ENCODE assay signal across 24 cellular contexts in genomic region chr1:37415611-37416244, GRCh38.
"Had no signal": no experiment of that assay in that cellular context is flagged by ENCODE, and none has a peak within 500 bp of the region (broad histone marks: within the 10 kb centered on the region; RNA-seq: fewer than 3 reads in every experiment).

No MANE protein-coding gene starts in this region.

- ATAC-seq: activated T-cell treated with anti-CD3 and anti-CD28 coated beads, Interleukin-2, amount 50 U/mL, for 4 hours had no signal

- H3K9ac ChIP-seq: KMS-11 had no signal

- H3K27me3 Mint-ChIP-seq: activated CD4-positive, alpha-beta T cell treated with anti-CD3 and anti-CD28 coated beads, Interleukin-2, amount 10 ng/mL, durations not matched to agents 7 days and 5 days had no signal

- H3K4me3 Mint-ChIP-seq: activated B cell treated with CpG ODN at 0.5 μM for 24 hours; activated CD4-positive, alpha-beta memory T cell treated with anti-CD3 and anti-CD28 coated beads for 36 hours; activated CD4-positive, alpha-beta T cell treated with anti-CD3 and anti-CD28 coated beads, Interleukin-2, amount 10 ng/mL, durations not matched to agents 7 days and 5 days; activated naive CD4-positive, alpha-beta T cell treated with anti-CD3 and anti-CD28 coated beads for 36 hours; activated naive CD8-positive, alpha-beta T cell; activated T-cell treated with anti-CD3 and anti-CD28 coated beads, Interleukin-2, amount 50 U/mL, for 4 hours; brain; IgD-negative memory B cell; T-helper 1 cell treated with Interleukin-12 subunit alpha and Interleukin-12 subunit beta and Interleukin-4 antibody, amounts not matched to agents 30 μg/mL and 1 μg/mL, for 36 hours had no signal

- DNase-seq: activated B cell treated with CpG ODN at 0.5 μM for 24 hours; activated CD4-positive, alpha-beta memory T cell treated with anti-CD3 and anti-CD28 coated beads for 36 hours; activated CD4-positive, alpha-beta T cell treated with anti-CD3 and anti-CD28 coated beads, Interleukin-2, amount 10 ng/mL, durations not matched to agents 7 days and 5 days; activated CD8-positive, alpha-beta memory T cell treated with anti-CD3 and anti-CD28 coated beads for 24 hours; activated effector memory CD4-positive, alpha-beta T cell treated with anti-CD3 and anti-CD28 coated beads, Interleukin-2, amount 50 U/mL, for 16 hours; activated naive CD4-positive, alpha-beta T cell treated with anti-CD3 and anti-CD28 coated beads for 36 hours; activated T-cell treated with anti-CD3 and anti-CD28 coated beads, Interleukin-2, amount 50 U/mL, for 4 hours; MV-4-11; NCI-H1105; NCI-H1436; NCI-H1694 treated with DMSO at 0.1 percent for 48 hours; NCI-H2029 treated with DMSO at 0.1 percent for 48 hours; NCI-H345; NCI-H510A; NCI-H526 treated with DMSO at 0.1 percent for 48 hours; NK-92 treated with Interleukin-12 subunit alpha and Interleukin-12 subunit beta, amount 100 ng/mL, for 24 hours; SHP77 treated with DMSO at 0.1 percent for 48 hours had no signal

- FAIRE-seq: astrocyte, RCC 7860 had no signal

- H3K4me2 ChIP-seq: KMS-11 had no signal

- H3K4me1 Mint-ChIP-seq: activated B cell treated with CpG ODN at 0.5 μM for 24 hours; activated CD4-positive, alpha-beta T cell treated with anti-CD3 and anti-CD28 coated beads, Interleukin-2, amount 10 ng/mL, durations not matched to agents 7 days and 5 days; IgD-negative memory B cell had no signal

- H3K9me3 Mint-ChIP-seq: activated B cell treated with CpG ODN at 0.5 μM for 24 hours; activated CD4-positive, alpha-beta T cell treated with anti-CD3 and anti-CD28 coated beads, Interleukin-2, amount 10 ng/mL, durations not matched to agents 7 days and 5 days; T-helper 1 cell treated with Interleukin-12 subunit alpha and Interleukin-12 subunit beta and Interleukin-4 antibody, amounts not matched to agents 30 μg/mL and 1 μg/mL, for 36 hours had no signal

- H3K36me3 Mint-ChIP-seq: activated CD4-positive, alpha-beta memory T cell treated with anti-CD3 and anti-CD28 coated beads for 36 hours; brain; IgD-negative memory B cell had no signal

- H3K27ac Mint-ChIP-seq: activated B cell treated with CpG ODN at 0.5 μM for 24 hours; activated CD4-positive, alpha-beta memory T cell treated with anti-CD3 and anti-CD28 coated beads for 36 hours; activated CD4-positive, alpha-beta T cell treated with anti-CD3 and anti-CD28 coated beads, Interleukin-2, amount 10 ng/mL, durations not matched to agents 7 days and 5 days; activated naive CD4-positive, alpha-beta T cell treated with anti-CD3 and anti-CD28 coated beads for 36 hours; activated naive CD8-positive, alpha-beta T cell; brain; IgD-negative memory B cell; T-helper 1 cell treated with Interleukin-12 subunit alpha and Interleukin-12 subunit beta and Interleukin-4 antibody, amounts not matched to agents 30 μg/mL and 1 μg/mL, for 36 hours had no signal

- H3K27ac ChIP-seq: KMS-11 had no signal
